19 cellular contexts compared by ENCODE assay signal in the genomic region with DNA sequence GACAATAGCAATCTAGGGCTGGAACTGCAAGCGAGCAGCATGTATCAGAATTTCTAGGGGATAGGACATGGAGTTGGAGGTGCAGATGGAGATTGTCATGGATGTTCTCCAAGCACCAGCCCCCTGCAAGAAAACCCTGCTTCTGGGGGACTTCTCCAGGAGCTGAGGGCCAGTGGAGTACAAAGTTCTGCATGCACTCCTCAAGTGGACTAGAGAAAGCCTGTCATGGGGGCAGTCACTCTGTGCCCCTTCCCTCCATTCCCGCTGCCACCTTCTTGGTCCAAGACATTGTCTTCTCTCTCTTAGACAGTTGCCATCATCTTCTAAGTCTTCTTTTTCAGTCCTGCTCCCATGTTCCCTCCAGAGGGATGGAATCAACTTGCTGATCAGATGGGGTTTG.
DNase-seq lines count a peak whose midpoint lies in the region; ATAC-seq and TF ChIP-seq lines count a peak whose summit lies in the region.
"Had no signal": no experiment of that assay in that cellular context is flagged by ENCODE, and none has a peak within 500 bp of the region (broad histone marks: within the 10 kb centered on the region; RNA-seq: fewer than 3 reads in every experiment).

No MANE protein-coding gene starts in this region.

- H4K5ac ChIP-seq in IMR-90 (ENCODE audit: low read depth, low read length) = no peak overlapping the region

- no peak overlapping the region for H2BK12ac ChIP-seq in mesenchymal stem cell (ENCODE audit: low read length in 2 of 2)

- H3K27ac Mint-ChIP-seq in endodermal cell (no peak overlapping the region), type B pancreatic cell (no peak overlapping the region)
- H3K27ac Mint-ChIP-seq: CD4-positive, alpha-beta memory T cell; HFFc6 had no signal

- intact Hi-C loops in IMR-90 (cut with micrococcal nuclease) = no loop called here

- H3K4me1 ChIP-seq in IMR-90 (ENCODE audit: control insufficient read depth, insufficient read depth, low read length) (no peaks in the 10 kb centered on the region), endodermal cell (ENCODE audit: control insufficient read depth, insufficient read depth, low read length) (no peaks in the 10 kb centered on the region), mesenchymal stem cell (ENCODE audit: control insufficient read depth, insufficient read depth, low read depth, low read length) (no peaks in the 10 kb centered on the region)
- H3K4me1 ChIP-seq: A549, HAP-1 had no signal

- H3K36me3 ChIP-seq in IMR-90 (ENCODE audit: control insufficient read depth, insufficient read depth, low read length) = no peaks in the 10 kb centered on the region
- no peaks in the 10 kb centered on the region for H3K36me3 ChIP-seq in endodermal cell (ENCODE audit: control insufficient read depth, insufficient read depth, low read length)
- H3K36me3 ChIP-seq in mesenchymal stem cell (ENCODE audit: control insufficient read depth in 1 of 2, insufficient read depth in 2 of 2, low read depth in 1 of 2, low read length in 2 of 2) = no peaks in the 10 kb centered on the region
- H3K36me3 ChIP-seq: HAP-1 had no signal

- H3K56ac ChIP-seq in IMR-90 (ENCODE audit: extremely low read depth, insufficient read depth, low read length) = no peak overlapping the region

- H3K9ac ChIP-seq in IMR-90 (ENCODE audit: low read depth, low read length) (no peak overlapping the region), endodermal cell (ENCODE audit: extremely low read depth, low read length, poor library complexity, severe bottlenecking) (no peak overlapping the region), mesenchymal stem cell (ENCODE audit: low read length) (no peak overlapping the region)

- H4K8ac ChIP-seq in IMR-90 (ENCODE audit: low read depth in 2 of 2, low read length in 2 of 2) = no peak overlapping the region
- peak overlapping the region; percentile 39 for H4K8ac ChIP-seq in mesenchymal stem cell (ENCODE audit: low read length)

- H3K9me3 ChIP-seq in IMR-90 (ENCODE audit: control insufficient read depth, insufficient read depth, low read length) (0 out of 2 replicates have a peak, but pooled peaks cover 3% of the 10 kb centered on the region), endodermal cell (ENCODE audit: control insufficient read depth, low read length) (no peaks in the 10 kb centered on the region), mesenchymal stem cell (ENCODE audit: control insufficient read depth, low read length) (no peaks in the 10 kb centered on the region)
- H3K9me3 ChIP-seq: A549, HAP-1 had no signal

- H3K4me3 ChIP-seq in IMR-90 (ENCODE audit: insufficient read depth, low read depth, low read length) = no peak overlapping the region
- H3K4me3 ChIP-seq in endodermal cell (ENCODE audit: low read length) = no peak overlapping the region
- no peak overlapping the region for H3K4me3 ChIP-seq in mesenchymal stem cell (ENCODE audit: insufficient read depth in 1 of 2, low read depth in 1 of 2, low read length in 2 of 2)
- H3K4me3 ChIP-seq: A549, HAP-1 had no signal

- H3K27me3 Mint-ChIP-seq in endodermal cell (ENCODE audit: insufficient read depth) (peaks cover 3% of the 10 kb centered on the region), type B pancreatic cell (peaks cover 9% of the 10 kb centered on the region)

- H3K23ac ChIP-seq in IMR-90 (ENCODE audit: low read depth, low read length) = no peak overlapping the region
- H3K23ac ChIP-seq in mesenchymal stem cell (ENCODE audit: low read length in 2 of 2) = no peak overlapping the region

- no peak overlapping the region for H2AK5ac ChIP-seq in IMR-90 (ENCODE audit: low read depth, low read length)
- H2AK5ac ChIP-seq in mesenchymal stem cell (ENCODE audit: low read length, severe bottlenecking) = no peak overlapping the region

- H2BK5ac ChIP-seq in IMR-90 (ENCODE audit: low read depth, low read length, poor library complexity, severe bottlenecking) (no peak overlapping the region), mesenchymal stem cell (ENCODE audit: low read depth, low read length, poor library complexity, severe bottlenecking) (no peak overlapping the region)

- H3K14ac ChIP-seq in IMR-90 (replicated peaks; ENCODE audit: low read depth, low read length) (no peak overlapping the region), mesenchymal stem cell (ENCODE audit: low read length in 2 of 2) (no peak overlapping the region)

- H2BK15ac ChIP-seq in IMR-90 (ENCODE audit: low read depth, low read length) (no peak overlapping the region), mesenchymal stem cell (ENCODE audit: low read depth, poor library complexity, severe bottlenecking) (no peak overlapping the region)

- H2AFZ ChIP-seq in IMR-90 (replicated peaks; ENCODE audit: low read length, poor library complexity) = no peak overlapping the region
- H2AFZ ChIP-seq in mesenchymal stem cell (ENCODE audit: low read depth, low read length) = no peak overlapping the region

- BruUV-seq in IMR-90 (replicated peaks; lab: Mats Ljungman, UMichigan) = no TSS peak

- POLR2A ChIA-PET in IMR-90 (lab: Charles Lee; ENCODE audit: unreplicated experiment) = no interaction called here

- no CpG with 5 or more reads among the region's 2 CpGs for WGBS in IMR-90 (ENCODE audit: extremely low coverage in 2 of 2, insufficient read length in 1 of 2), 2 experiments
- WGBS in endodermal cell (ENCODE audit: insufficient coverage in 1 of 2, insufficient read length in 1 of 2), 2 experiments = 93 to 100% methylated on average over 1 to 2 of the region's 2 CpGs
- WGBS in mesenchymal stem cell = 90% methylated on average over 2 of the region's 2 CpGs

- H4K91ac ChIP-seq in IMR-90 (ENCODE audit: insufficient read depth, low read depth, low read length) (no peak overlapping the region), mesenchymal stem cell (ENCODE audit: low read length) (no peak overlapping the region)

- H3K9me3 Mint-ChIP-seq in endodermal cell (no peaks in the 10 kb centered on the region), type B pancreatic cell (no peaks in the 10 kb centered on the region)
- H3K9me3 Mint-ChIP-seq: CD4-positive, alpha-beta memory T cell had no signal

- no peak for TF ChIP-seq RAD21 in IMR-90 (IDR thresholded peaks at IDR 0.05; ENCODE audit: low read length)

- dilution Hi-C loops in IMR-90 (cut with HindIII; ENCODE audit: low sequenced_read_pairs, unreplicated experiment) = no loop called here

- TF ChIP-seq CTCF in IMR-90 (conservative IDR thresholded peaks at IDR 0.05; ENCODE audit: low read depth, low read length) (no peak), endodermal cell (conservative IDR thresholded peaks at IDR 0.05) (no peak), type B pancreatic cell (conservative IDR thresholded peaks at IDR 0.05) (no peak)

- CTCF ChIA-PET in IMR-90 (lab: Yijun Ruan, JAX) = no interaction called here

- in situ Hi-C loops in IMR-90 (cut with MboI; ENCODE audit: low sequenced_read_pairs) = no loop called here

- no peaks in the 10 kb centered on the region for H4K20me1 ChIP-seq in IMR-90 (ENCODE audit: insufficient read depth, low read length)

- peak overlapping the region; percentile 55 for H2AK9ac ChIP-seq in IMR-90 (replicated peaks; ENCODE audit: low read depth, low read length, poor library complexity)

- TF ChIP-seq POLR2A in IMR-90 (IDR thresholded peaks at IDR 0.05; ENCODE audit: low read depth, low read length) = no peak

- H3K9me1 ChIP-seq in IMR-90 (ENCODE audit: insufficient read depth, low read length) = no peaks in the 10 kb centered on the region

- H3K18ac ChIP-seq in IMR-90 (ENCODE audit: low read depth, low read length) = no peak overlapping the region
- no peak overlapping the region for H3K18ac ChIP-seq in mesenchymal stem cell (ENCODE audit: low read depth in 1 of 2, low read length in 2 of 2)

- H3K27me3 ChIP-seq in IMR-90 (ENCODE audit: control insufficient read depth, insufficient read depth, low read length) (no peaks in the 10 kb centered on the region), endodermal cell (ENCODE audit: control insufficient read depth, insufficient read depth, low read length, poor library complexity, severe bottlenecking) (peaks cover 3% of the 10 kb centered on the region), mesenchymal stem cell (ENCODE audit: control insufficient read depth in 1 of 2, insufficient read depth in 1 of 2, low read length in 2 of 2) (peaks cover 0 to 6% of the 10 kb centered on the region in 2 experiments)

- H3K4me2 ChIP-seq in IMR-90 (ENCODE audit: low read depth, low read length) = no peak overlapping the region
- no peak overlapping the region for H3K4me2 ChIP-seq in mesenchymal stem cell (ENCODE audit: low read length, poor library complexity, severe bottlenecking)
- H3K4me2 ChIP-seq: A549 had no signal

- H3K4ac ChIP-seq in IMR-90 (ENCODE audit: low read depth, low read length) (no peak overlapping the region), mesenchymal stem cell (ENCODE audit: low read depth in 1 of 2, low read length in 2 of 2) (no peak overlapping the region)

- H3K4me1 Mint-ChIP-seq in endodermal cell = no peaks in the 10 kb centered on the region
- no peaks in the 10 kb centered on the region for H3K4me1 Mint-ChIP-seq in type B pancreatic cell (ENCODE audit: unreplicated experiment)
- H3K4me1 Mint-ChIP-seq: CD4-positive, alpha-beta memory T cell had no signal

- no peak overlapping the region for H2BK120ac ChIP-seq in IMR-90 (ENCODE audit: low read depth, low read length)
- no peak overlapping the region for H2BK120ac ChIP-seq in mesenchymal stem cell (ENCODE audit: low read depth, low read length)

- no peak overlapping the region for H3K4me3 Mint-ChIP-seq in endodermal cell
- H3K4me3 Mint-ChIP-seq in type B pancreatic cell = no peak overlapping the region
- H3K4me3 Mint-ChIP-seq: CD4-positive, alpha-beta memory T cell; HFFc6 had no signal

- no peak overlapping the region for H2BK20ac ChIP-seq in IMR-90 (ENCODE audit: low read depth, low read length)

- H3K36me3 Mint-ChIP-seq in endodermal cell (ENCODE audit: low read depth) (no peaks in the 10 kb centered on the region), type B pancreatic cell (no peaks in the 10 kb centered on the region)
- H3K36me3 Mint-ChIP-seq: CD4-positive, alpha-beta memory T cell had no signal

- no peak for DNase-seq in IMR-90
- DNase-seq in endodermal cell = peak; percentile 28
- no peak for DNase-seq in mesenchymal stem cell
- peak; percentile 29 for DNase-seq in type B pancreatic cell (ENCODE audit: extremely low spot score, unreplicated experiment)
- DNase-seq in activated CD4-positive, alpha-beta T cell treated with anti-CD3 and anti-CD28 coated beads for 1 hour = no peak
- DNase-seq in NCI-H524 treated with DMSO at 0.1 percent for 48 hours (lab: John Stamatoyannopoulos, UW) = no peak
- DNase-seq: 8988T; Calu3; CD4-positive, alpha-beta memory T cell; COR-L47; DMS53; DMS79 treated with DMSO at 0.1 percent for 48 hours; GF-D8; GOT3; HFFc6 had no signal

- ATAC-seq in IMR-90 (ENCODE audit: low read depth) (no peak), HG02623 (IDR thresholded peaks at IDR 0.05; ENCODE audit: unreplicated experiment) (no peak), HG03460 (IDR thresholded peaks at IDR 0.05; ENCODE audit: unreplicated experiment) (no peak)

- H3K27ac ChIP-seq in IMR-90 (ENCODE audit: insufficient read depth, low read length) = no peak overlapping the region
- no peak overlapping the region for H3K27ac ChIP-seq in endodermal cell (ENCODE audit: low read depth, low read length)
- no peak overlapping the region for H3K27ac ChIP-seq in mesenchymal stem cell (ENCODE audit: low read length, poor library complexity, severe bottlenecking)
- H3K27ac ChIP-seq: A549 had no signal

- no peaks in the 10 kb centered on the region for H3K79me1 ChIP-seq in IMR-90 (ENCODE audit: low read depth in 1 of 2, low read length in 2 of 2)
- H3K79me1 ChIP-seq in mesenchymal stem cell (replicated peaks; ENCODE audit: low read length, poor library complexity, severe bottlenecking) = no peaks in the 10 kb centered on the region

Comparison
In these comparisons a context has a peak if more than half of its experiments do, and no peak if none do; other contexts are left out.
1. DNase-seq: peak in endodermal cell (single experiment) and type B pancreatic cell (single experiment); none in IMR-90 (single experiment), mesenchymal stem cell (single experiment), activated CD4-positive, alpha-beta T cell treated with anti-CD3 and anti-CD28 coated beads for 1 hour (single experiment) and NCI-H524 treated with DMSO at 0.1 percent for 48 hours (single experiment).